14 cellular contexts compared by ENCODE assay signal in the genomic region with DNA sequence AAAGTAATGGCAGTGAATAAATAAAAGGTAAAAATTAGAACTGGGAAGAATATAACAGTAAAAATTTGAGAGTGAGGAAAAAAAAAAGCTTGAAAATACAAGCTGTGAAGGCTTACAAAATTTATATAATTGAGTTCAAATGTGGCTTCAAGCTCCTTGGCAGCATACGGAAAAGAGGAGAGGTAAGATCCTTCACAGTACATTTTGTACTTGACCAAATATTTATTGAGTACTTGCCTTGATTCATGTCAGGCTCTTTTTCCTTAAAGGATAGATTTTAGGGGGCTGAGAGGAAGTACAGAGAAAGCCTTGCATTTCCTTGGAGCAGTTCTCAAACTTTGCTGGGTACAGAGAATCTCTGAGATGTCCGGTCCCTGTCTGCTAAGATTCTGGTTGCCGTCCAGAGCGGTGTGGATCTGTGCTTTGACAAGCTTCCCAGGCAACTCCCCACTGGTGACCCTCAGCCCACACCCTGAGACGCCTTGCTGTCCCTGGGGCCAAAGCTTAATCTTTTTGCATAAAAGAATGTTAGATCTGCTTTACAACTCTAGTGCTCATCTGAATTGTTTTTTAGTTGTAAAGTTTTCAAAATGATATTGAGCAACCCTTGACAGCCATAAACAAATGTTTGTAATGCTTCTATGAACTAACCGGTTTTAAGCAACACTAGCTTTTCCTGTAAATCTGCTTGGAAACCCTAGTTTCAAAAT.
DNase-seq lines count a peak whose midpoint lies in the region; ATAC-seq and TF ChIP-seq lines count a peak whose summit lies in the region.
"Had no signal": no experiment of that assay in that cellular context is flagged by ENCODE, and none has a peak within 500 bp of the region (broad histone marks: within the 10 kb centered on the region; RNA-seq: fewer than 3 reads in every experiment).

No MANE protein-coding gene starts in this region.

- H3K4me1 ChIP-seq in right cardiac atrium (ENCODE audit: control insufficient read depth, insufficient read depth, low read length), result no peaks in the 10 kb centered on the region
- H3K4me1 ChIP-seq: A549 had no signal

- H3K4me3 ChIP-seq in right cardiac atrium (ENCODE audit: low read length) (no peak overlapping the region), foreskin fibroblast (ENCODE audit: low read depth in 1 of 2, low read length in 2 of 2) (no peak overlapping the region)
- H3K4me3 ChIP-seq: A549 had no signal

- WGBS in right cardiac atrium, result 64% methylated on average over 6 of the region's 6 CpGs

- H3K27ac Mint-ChIP-seq in stimulated activated naive CD8-positive, alpha-beta T cell treated with anti-CD3 and anti-CD28 coated beads, Interleukin-15, Interleukin-2, amounts not matched to agents 100 ng/mL and 50 ng/mL, for 24 hours, result peak overlapping the region; percentile 40
- H3K27ac Mint-ChIP-seq: progenitor cell of endocrine pancreas had no signal

- no peaks in the 10 kb centered on the region for H3K9me3 ChIP-seq in right cardiac atrium (ENCODE audit: control insufficient read depth, low read length)
- H3K9me3 ChIP-seq: A549 had no signal

- no peak for DNase-seq in stimulated activated naive CD8-positive, alpha-beta T cell treated with anti-CD3 and anti-CD28 coated beads, Interleukin-15, Interleukin-2, amounts not matched to agents 100 U/mL and 50 U/mL, for 24 hours
- DNase-seq in right cardiac atrium, result peak in 1 of 3 donors; percentile 76
- no peak for DNase-seq in sciatic nerve (ENCODE audit: low spot score)
- DNase-seq in NK-92 (lab: John Stamatoyannopoulos, UW; ENCODE audit: unreplicated experiment), result no peak
- no peak for DNase-seq in foreskin fibroblast
- DNase-seq in NCI-H2081 (lab: John Stamatoyannopoulos, UW), result no peak
- DNase-seq: activated T-cell treated with anti-CD3 and anti-CD28 coated beads, Interleukin-2, amount 50 U/mL, for 1 hour; effector memory CD8-positive, alpha-beta T cell; substantia nigra; SW 1271 had no signal

- no peak overlapping the region for H3K4me3 Mint-ChIP-seq in stimulated activated naive CD8-positive, alpha-beta T cell treated with anti-CD3 and anti-CD28 coated beads, Interleukin-15, Interleukin-2, amounts not matched to agents 100 ng/mL and 50 ng/mL, for 24 hours
- H3K4me3 Mint-ChIP-seq: effector memory CD8-positive, alpha-beta T cell had no signal

- peak overlapping the region; percentile 79 for H3K27ac ChIP-seq in right cardiac atrium (ENCODE audit: low read length)
- H3K27ac ChIP-seq: A549 had no signal

- H3K27me3 Mint-ChIP-seq in stimulated activated naive CD8-positive, alpha-beta T cell treated with anti-CD3 and anti-CD28 coated beads, Interleukin-15, Interleukin-2, amounts not matched to agents 100 ng/mL and 50 ng/mL, for 24 hours, result no peaks in the 10 kb centered on the region
- H3K27me3 Mint-ChIP-seq: effector memory CD8-positive, alpha-beta T cell; progenitor cell of endocrine pancreas had no signal

- peaks cover 52% of the 10 kb centered on the region for H3K36me3 Mint-ChIP-seq in stimulated activated naive CD8-positive, alpha-beta T cell treated with anti-CD3 and anti-CD28 coated beads, Interleukin-15, Interleukin-2, amounts not matched to agents 100 ng/mL and 50 ng/mL, for 24 hours (ENCODE audit: low read depth)

- ATAC-seq in stimulated activated naive CD8-positive, alpha-beta T cell treated with anti-CD3 and anti-CD28 coated beads, Interleukin-15, Interleukin-2, amounts not matched to agents 100 U/mL and 50 U/mL, for 24 hours, result no peak
- ATAC-seq in right cardiac atrium (peak; percentile 73 to 78), sciatic nerve (peak; percentile 85), GM18861 (IDR thresholded peaks at IDR 0.05; ENCODE audit: unreplicated experiment) (no peak)
- ATAC-seq: A549; effector memory CD8-positive, alpha-beta T cell had no signal

- no peaks in the 10 kb centered on the region for H3K27me3 ChIP-seq in right cardiac atrium (ENCODE audit: control insufficient read depth, insufficient read depth)

- intact Hi-C loops in right cardiac atrium (cut with DNase I), result loop anchor here in 1 of 4 donors (10.0 kb wide), 1 partner anchor 155 kb away; the partner anchor contains the start of gene WDFY2
- intact Hi-C loops in sciatic nerve (cut with DNase I), result no loop called here

- no peaks in the 10 kb centered on the region for H3K9me3 Mint-ChIP-seq in stimulated activated naive CD8-positive, alpha-beta T cell treated with anti-CD3 and anti-CD28 coated beads, Interleukin-15, Interleukin-2, amounts not matched to agents 100 ng/mL and 50 ng/mL, for 24 hours
- H3K9me3 Mint-ChIP-seq: effector memory CD8-positive, alpha-beta T cell had no signal

- peaks cover 35% of the 10 kb centered on the region for H3K4me1 Mint-ChIP-seq in stimulated activated naive CD8-positive, alpha-beta T cell treated with anti-CD3 and anti-CD28 coated beads, Interleukin-15, Interleukin-2, amounts not matched to agents 100 ng/mL and 50 ng/mL, for 24 hours (ENCODE audit: low read depth)

- no peak for TF ChIP-seq CTCF in foreskin fibroblast (IDR thresholded peaks at IDR 0.05; ENCODE audit: low read depth, low read length)

Comparison
In these comparisons a context has a peak if more than half of its experiments do, and no peak if none do; other contexts are left out.
1. ATAC-seq: peak in right cardiac atrium (2 of 2) and sciatic nerve (single experiment); none in stimulated activated naive CD8-positive, alpha-beta T cell treated with anti-CD3 and anti-CD28 coated beads, Interleukin-15, Interleukin-2, amounts not matched to agents 100 U/mL and 50 U/mL, for 24 hours (single experiment) and GM18861 (single experiment).